ENCODE assay signal across 17 cellular contexts in genomic region chr7:151452141-151452571, GRCh38. TPM values are rescaled to one million over a fixed set of nuclear protein-coding genes. Genes with fewer than 3 reads are reported as not detected.
"Had no signal": no experiment of that assay in that cellular context is flagged by ENCODE, and none has a peak within 500 bp of the region (broad histone marks: within the 10 kb centered on the region; RNA-seq: fewer than 3 reads in every experiment).

No MANE protein-coding gene starts in this region.

- H3K27ac Mint-ChIP-seq: activated naive CD8-positive, alpha-beta T cell treated with anti-CD3 and anti-CD28 coated beads, Interleukin-2, amount 10 ng/mL, durations not matched to agents 7 days and 5 days; brain; natural killer cell treated with Interleukin-12 subunit alpha and Interleukin-12 subunit beta and Interleukin-15 and Interleukin-18, amount 100 ng/mL, for 72 hours; progenitor cell of endocrine pancreas; T-helper 2 cell treated with Interferon-gamma antibody and Interleukin-4, amounts not matched to agents 5 μg/mL and 100 μg/mL, for 36 hours had no signal

- H3K9me3 ChIP-seq: esophagus muscularis mucosa, vagina had no signal

- H3K4me2 ChIP-seq: hepatocyte had no signal

- H3K9me3 Mint-ChIP-seq: activated naive CD8-positive, alpha-beta T cell treated with anti-CD3 and anti-CD28 coated beads, Interleukin-2, amount 10 ng/mL, durations not matched to agents 7 days and 5 days; central memory CD8-positive, alpha-beta T cell; natural killer cell treated with Interleukin-12 subunit alpha and Interleukin-12 subunit beta and Interleukin-15 and Interleukin-18, amount 100 ng/mL, for 72 hours; T-helper 2 cell treated with Interferon-gamma antibody and Interleukin-4, amounts not matched to agents 5 μg/mL and 100 μg/mL, for 36 hours had no signal

- H3K4me3 Mint-ChIP-seq: activated naive CD8-positive, alpha-beta T cell treated with anti-CD3 and anti-CD28 coated beads, Interleukin-2, amount 10 ng/mL, durations not matched to agents 7 days and 5 days; brain; central memory CD8-positive, alpha-beta T cell; natural killer cell treated with Interleukin-12 subunit alpha and Interleukin-12 subunit beta and Interleukin-15 and Interleukin-18, amount 100 ng/mL, for 72 hours; T-helper 2 cell treated with Interferon-gamma antibody and Interleukin-4, amounts not matched to agents 5 μg/mL and 100 μg/mL, for 36 hours had no signal

- H3K79me2 ChIP-seq: hepatocyte had no signal

- H3K36me3 ChIP-seq: esophagus muscularis mucosa, vagina had no signal

- H3K27me3 ChIP-seq: esophagus muscularis mucosa, hepatocyte, vagina had no signal

- ATAC-seq: natural killer cell treated with Interleukin-12 subunit alpha and Interleukin-12 subunit beta and Interleukin-15 and Interleukin-18, amount 100 ng/mL, for 72 hours; sciatic nerve had no signal

- H3K4me3 ChIP-seq: esophagus muscularis mucosa, hepatocyte, vagina had no signal

- H2AFZ ChIP-seq: hepatocyte had no signal

- H3K27ac ChIP-seq: esophagus muscularis mucosa, hepatocyte, vagina had no signal

- DNase-seq: activated gamma-delta T cell treated with Interleukin-2 at 50 U/mL for 16 hours; cortex of kidney; effector CD4-positive, alpha-beta T cell; mesendoderm; stimulated activated CD4-positive, alpha-beta T cell treated with anti-CD3 and anti-CD28 coated beads, Interleukin-1b, Interleukin-23, amount 100 ng/mL, for 48 hours had no signal

- H3K36me3 Mint-ChIP-seq: activated naive CD8-positive, alpha-beta T cell treated with anti-CD3 and anti-CD28 coated beads, Interleukin-2, amount 10 ng/mL, durations not matched to agents 7 days and 5 days; brain; natural killer cell treated with Interleukin-12 subunit alpha and Interleukin-12 subunit beta and Interleukin-15 and Interleukin-18, amount 100 ng/mL, for 72 hours had no signal

- FAIRE-seq: keratinocyte had no signal

RNA-seq across cellular contexts. Expression of gene CRYGN, which starts 12.2 kb away (rescaled TPM):
- total RNA-seq: glomerular endothelial cell; hepatocyte; natural killer cell treated with Interleukin-12 subunit alpha and Interleukin-12 subunit beta and Interleukin-15 and Interleukin-18, amount 100 ng/mL, for 72 hours; vagina had no signal
- polyA plus RNA-seq: keratinocyte had no signal

RNA-seq across cellular contexts. Expression of gene WDR86, which starts 42.3 kb away (rescaled TPM):
- total RNA-seq: natural killer cell treated with Interleukin-12 subunit alpha and Interleukin-12 subunit beta and Interleukin-15 and Interleukin-18, amount 100 ng/mL, for 72 hours had no signal
- polyA plus RNA-seq: keratinocyte had no signal
